In the genomic region with DNA sequence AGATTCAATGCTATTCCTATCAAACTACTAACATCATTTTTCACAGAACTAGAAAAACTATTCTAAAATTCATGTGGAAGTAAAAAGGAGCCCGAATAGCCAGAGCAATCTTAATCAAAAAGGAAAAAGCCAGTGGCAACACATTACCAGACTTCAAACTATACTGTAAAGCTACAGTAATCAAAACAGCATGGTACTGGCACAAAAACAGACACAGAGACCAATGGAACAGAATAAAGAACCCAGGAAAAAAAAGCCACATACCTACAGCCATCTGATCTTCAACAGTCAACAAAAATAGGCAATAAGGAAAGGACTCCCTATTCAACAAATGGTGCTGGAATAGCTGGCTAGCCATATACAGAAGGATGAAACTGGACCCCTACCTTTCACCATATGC, we compare ENCODE assay signal across 35 cellular contexts.
"Had no signal": no experiment of that assay in that cellular context is flagged by ENCODE, and none has a peak within 500 bp of the region (broad histone marks: within the 10 kb centered on the region; RNA-seq: fewer than 3 reads in every experiment).

No MANE protein-coding gene starts in this region.

- H3K4me3 ChIP-seq: MG63 had no signal

- H3K27me3 ChIP-seq: MG63 had no signal

- DNase-seq: Kasumi-1, MG63, MM.1S, MV-4-11, NCI-H1048, NCI-H1092, NCI-H1092 treated with DMSO at 0.1 percent for 48 hours, NCI-H1105, NCI-H1105 treated with DMSO at 0.1 percent for 48 hours, NCI-H1417, NCI-H1417 treated with DMSO at 0.1 percent for 48 hours, NCI-H1436, NCI-H1436 treated with DMSO at 0.1 percent for 48 hours, NCI-H146, NCI-H1694, NCI-H1694 treated with DMSO at 0.1 percent for 48 hours, NCI-H187, NCI-H187 treated with DMSO at 0.1 percent for 48 hours, NCI-H1930, NCI-H2029, NCI-H2029 treated with DMSO at 0.1 percent for 48 hours, NCI-H2081, NCI-H2081 treated with DMSO at 0.1 percent for 48 hours, NCI-H2107, NCI-H2171, NCI-H2171 treated with DMSO at 0.1 percent for 48 hours, NCI-H2227 treated with DMSO at 0.1 percent for 48 hours, NCI-H226, NCI-H345, NCI-H446, NCI-H446 treated with DMSO at 0.1 percent for 48 hours, NCI-H510A, NCI-H510A treated with DMSO at 0.1 percent for 48 hours, NCI-H524, NCI-H524 treated with DMSO at 0.1 percent for 48 hours had no signal

- H3K36me3 ChIP-seq: MG63 had no signal
